1 cellular context compared by ENCODE assay signal in the genomic region with DNA sequence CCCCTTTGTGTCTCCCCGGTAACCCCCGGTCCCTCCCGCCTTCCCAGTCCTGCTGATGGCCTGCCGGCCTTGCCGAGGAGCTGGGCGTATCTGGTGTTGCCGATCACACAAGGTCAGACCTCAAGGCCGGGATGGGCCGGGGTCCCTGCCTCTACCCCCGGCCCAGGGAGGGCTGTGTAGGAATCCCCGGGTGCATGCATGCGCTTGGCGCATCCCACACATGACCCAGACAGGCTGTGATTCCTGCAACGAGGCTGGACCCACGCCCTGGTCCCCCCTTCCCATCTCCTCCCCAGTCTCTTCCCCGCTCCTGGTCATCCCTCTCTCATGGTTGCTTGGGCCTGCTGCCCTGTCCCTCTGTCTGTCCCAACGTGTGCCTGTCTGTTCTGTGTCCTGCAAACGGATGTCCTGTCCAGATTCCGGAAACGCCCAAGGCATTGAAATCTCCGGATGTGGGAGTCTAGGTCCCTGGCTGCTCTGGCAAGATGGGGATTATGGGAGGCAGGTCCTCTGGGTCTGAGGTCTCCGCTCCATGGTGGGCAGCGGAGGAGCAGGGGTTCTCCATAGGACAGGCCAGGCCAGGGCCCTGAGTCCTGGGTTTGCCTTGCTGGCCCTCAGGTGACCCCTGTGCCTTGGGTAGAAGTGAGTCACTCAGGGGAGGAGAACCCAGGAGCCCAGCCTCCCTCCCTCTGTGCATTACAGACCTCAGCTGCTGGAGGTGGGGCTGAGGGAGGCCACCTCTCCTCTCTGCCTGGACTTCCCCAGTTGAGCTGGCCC.
TF ChIP-seq lines count a peak whose summit lies in the region.

No MANE protein-coding gene starts in this region.

TF ChIP-seq in HepG2, 621 proteins besides CTCF, POLR2A, EP300 and RAD21 (continued from another document and continues in another):
- TF ChIP-seq, protein P1, sequence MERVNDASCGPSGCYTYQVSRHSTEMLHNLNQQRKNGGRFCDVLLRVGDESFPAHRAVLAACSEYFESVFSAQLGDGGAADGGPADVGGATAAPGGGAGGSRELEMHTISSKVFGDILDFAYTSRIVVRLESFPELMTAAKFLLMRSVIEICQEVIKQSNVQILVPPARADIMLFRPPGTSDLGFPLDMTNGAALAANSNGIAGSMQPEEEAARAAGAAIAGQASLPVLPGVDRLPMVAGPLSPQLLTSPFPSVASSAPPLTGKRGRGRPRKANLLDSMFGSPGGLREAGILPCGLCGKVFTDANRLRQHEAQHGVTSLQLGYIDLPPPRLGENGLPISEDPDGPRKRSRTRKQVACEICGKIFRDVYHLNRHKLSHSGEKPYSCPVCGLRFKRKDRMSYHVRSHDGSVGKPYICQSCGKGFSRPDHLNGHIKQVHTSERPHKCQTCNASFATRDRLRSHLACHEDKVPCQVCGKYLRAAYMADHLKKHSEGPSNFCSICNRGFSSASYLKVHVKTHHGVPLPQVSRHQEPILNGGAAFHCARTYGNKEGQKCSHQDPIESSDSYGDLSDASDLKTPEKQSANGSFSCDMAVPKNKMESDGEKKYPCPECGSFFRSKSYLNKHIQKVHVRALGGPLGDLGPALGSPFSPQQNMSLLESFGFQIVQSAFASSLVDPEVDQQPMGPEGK (CRISPR knock-in tag; IDR thresholded peaks at IDR 0.05) = peak; percentile 39; the same call in 1 of the 2 replicates
- TF ChIP-seq, protein P2, sequence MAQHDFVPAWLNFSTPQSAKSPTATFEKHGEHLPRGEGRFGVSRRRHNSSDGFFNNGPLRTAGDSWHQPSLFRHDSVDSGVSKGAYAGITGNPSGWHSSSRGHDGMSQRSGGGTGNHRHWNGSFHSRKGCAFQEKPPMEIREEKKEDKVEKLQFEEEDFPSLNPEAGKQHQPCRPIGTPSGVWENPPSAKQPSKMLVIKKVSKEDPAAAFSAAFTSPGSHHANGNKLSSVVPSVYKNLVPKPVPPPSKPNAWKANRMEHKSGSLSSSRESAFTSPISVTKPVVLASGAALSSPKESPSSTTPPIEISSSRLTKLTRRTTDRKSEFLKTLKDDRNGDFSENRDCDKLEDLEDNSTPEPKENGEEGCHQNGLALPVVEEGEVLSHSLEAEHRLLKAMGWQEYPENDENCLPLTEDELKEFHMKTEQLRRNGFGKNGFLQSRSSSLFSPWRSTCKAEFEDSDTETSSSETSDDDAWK (CRISPR knock-in tag; IDR thresholded peaks at IDR 0.05) = no peak
- TF ChIP-seq SCMH1 (CRISPR knock-in tag; IDR thresholded peaks at IDR 0.05; ENCODE audit: borderline replicate concordance) = no peak
- no peak for TF ChIP-seq CAMTA2 (CRISPR knock-in tag; IDR thresholded peaks at IDR 0.05; ENCODE audit: borderline replicate concordance)
- TF ChIP-seq ZNF292 (CRISPR knock-in tag; IDR thresholded peaks at IDR 0.05; ENCODE audit: borderline replicate concordance, low read depth) = peak; percentile 15; the same call in 1 of the 2 replicates
- TF ChIP-seq, protein P3, sequence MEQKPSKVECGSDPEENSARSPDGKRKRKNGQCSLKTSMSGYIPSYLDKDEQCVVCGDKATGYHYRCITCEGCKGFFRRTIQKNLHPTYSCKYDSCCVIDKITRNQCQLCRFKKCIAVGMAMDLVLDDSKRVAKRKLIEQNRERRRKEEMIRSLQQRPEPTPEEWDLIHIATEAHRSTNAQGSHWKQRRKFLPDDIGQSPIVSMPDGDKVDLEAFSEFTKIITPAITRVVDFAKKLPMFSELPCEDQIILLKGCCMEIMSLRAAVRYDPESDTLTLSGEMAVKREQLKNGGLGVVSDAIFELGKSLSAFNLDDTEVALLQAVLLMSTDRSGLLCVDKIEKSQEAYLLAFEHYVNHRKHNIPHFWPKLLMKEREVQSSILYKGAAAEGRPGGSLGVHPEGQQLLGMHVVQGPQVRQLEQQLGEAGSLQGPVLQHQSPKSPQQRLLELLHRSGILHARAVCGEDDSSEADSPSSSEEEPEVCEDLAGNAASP (CRISPR knock-in tag; IDR thresholded peaks at IDR 0.05; ENCODE audit: borderline replicate concordance) = peak; percentile 80; the same call in 1 of the 2 replicates
- no peak for TF ChIP-seq AHR (CRISPR knock-in tag; IDR thresholded peaks at IDR 0.05)
- TF ChIP-seq, protein P4, sequence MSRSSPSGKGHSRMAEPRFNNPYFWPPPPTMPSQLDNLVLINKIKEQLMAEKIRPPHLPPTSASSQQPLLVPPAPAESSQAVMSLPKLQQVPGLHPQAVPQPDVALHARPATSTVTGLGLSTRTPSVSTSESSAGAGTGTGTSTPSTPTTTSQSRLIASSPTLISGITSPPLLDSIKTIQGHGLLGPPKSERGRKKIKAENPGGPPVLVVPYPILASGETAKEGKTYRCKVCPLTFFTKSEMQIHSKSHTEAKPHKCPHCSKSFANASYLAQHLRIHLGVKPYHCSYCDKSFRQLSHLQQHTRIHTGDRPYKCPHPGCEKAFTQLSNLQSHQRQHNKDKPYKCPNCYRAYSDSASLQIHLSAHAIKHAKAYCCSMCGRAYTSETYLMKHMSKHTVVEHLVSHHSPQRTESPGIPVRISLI (CRISPR knock-in tag; IDR thresholded peaks at IDR 0.05; ENCODE audit: borderline replicate concordance) = no peak
- TF ChIP-seq JUNB (CRISPR knock-in tag; IDR thresholded peaks at IDR 0.05; ENCODE audit: borderline replicate concordance) = no peak
- no peak for TF ChIP-seq RFXAP (CRISPR knock-in tag; IDR thresholded peaks at IDR 0.05; ENCODE audit: borderline replicate concordance)
- TF ChIP-seq ZBTB38 (CRISPR knock-in tag; IDR thresholded peaks at IDR 0.05) = peak; percentile 55; the same call in 1 of the 2 replicates
- peak; percentile 67; the same call in 1 of the 2 replicates for TF ChIP-seq MTA1 (CRISPR knock-in tag; IDR thresholded peaks at IDR 0.05; ENCODE audit: borderline replicate concordance)
- 0 out of 2 replicates have a peak, but pooled peaks have one; percentile 39 for TF ChIP-seq JUND (CRISPR knock-in tag; IDR thresholded peaks at IDR 0.05)
- peak; percentile 90 for TF ChIP-seq RARA (CRISPR knock-in tag; IDR thresholded peaks at IDR 0.05)
- TF ChIP-seq SMAD9 (CRISPR knock-in tag; IDR thresholded peaks at IDR 0.05) = no peak
- no peak for TF ChIP-seq NFKBIZ (CRISPR knock-in tag; IDR thresholded peaks at IDR 0.05)
- peak; percentile 72; the same call in 1 of the 2 replicates for TF ChIP-seq GTF3A (CRISPR knock-in tag; conservative IDR thresholded peaks at IDR 0.05)
- TF ChIP-seq, protein P5, sequence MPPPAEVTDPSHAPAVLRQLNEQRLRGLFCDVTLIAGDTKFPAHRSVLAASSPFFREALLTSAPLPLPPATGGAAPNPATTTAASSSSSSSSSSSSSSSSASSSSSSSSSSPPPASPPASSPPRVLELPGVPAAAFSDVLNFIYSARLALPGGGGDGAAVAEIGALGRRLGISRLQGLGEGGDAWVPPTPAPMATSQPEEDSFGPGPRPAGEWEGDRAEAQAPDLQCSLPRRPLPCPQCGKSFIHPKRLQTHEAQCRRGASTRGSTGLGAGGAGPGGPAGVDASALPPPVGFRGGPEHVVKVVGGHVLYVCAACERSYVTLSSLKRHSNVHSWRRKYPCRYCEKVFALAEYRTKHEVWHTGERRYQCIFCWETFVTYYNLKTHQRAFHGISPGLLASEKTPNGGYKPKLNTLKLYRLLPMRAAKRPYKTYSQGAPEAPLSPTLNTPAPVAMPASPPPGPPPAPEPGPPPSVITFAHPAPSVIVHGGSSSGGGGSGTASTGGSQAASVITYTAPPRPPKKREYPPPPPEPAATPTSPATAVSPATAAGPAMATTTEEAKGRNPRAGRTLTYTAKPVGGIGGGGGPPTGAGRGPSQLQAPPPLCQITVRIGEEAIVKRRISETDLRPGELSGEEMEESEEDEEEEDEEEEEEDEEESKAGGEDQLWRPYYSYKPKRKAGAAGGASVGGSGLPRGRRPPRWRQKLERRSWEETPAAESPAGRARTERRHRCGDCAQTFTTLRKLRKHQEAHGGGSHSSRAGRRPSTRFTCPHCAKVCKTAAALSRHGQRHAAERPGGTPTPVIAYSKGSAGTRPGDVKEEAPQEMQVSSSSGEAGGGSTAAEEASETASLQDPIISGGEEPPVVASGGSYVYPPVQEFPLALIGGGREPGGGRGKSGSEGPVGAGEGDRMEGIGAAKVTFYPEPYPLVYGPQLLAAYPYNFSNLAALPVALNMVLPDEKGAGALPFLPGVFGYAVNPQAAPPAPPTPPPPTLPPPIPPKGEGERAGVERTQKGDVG (CRISPR knock-in tag; IDR thresholded peaks at IDR 0.05; ENCODE audit: borderline replicate concordance) = 0 out of 2 replicates have a peak, but pooled peaks have one; percentile 43
- TF ChIP-seq ZNF350 (CRISPR knock-in tag; IDR thresholded peaks at IDR 0.05; ENCODE audit: borderline replicate concordance, low read depth) = peak; percentile 37
- 0 out of 2 replicates have a peak, but pooled peaks have one; percentile 29 for TF ChIP-seq ZNF543 (CRISPR knock-in tag; IDR thresholded peaks at IDR 0.05)
- TF ChIP-seq ZNF441 (CRISPR knock-in tag; IDR thresholded peaks at IDR 0.05; ENCODE audit: borderline replicate concordance) = peak; percentile 42; the same call in 1 of the 2 replicates
- peak; percentile 19; the same call in 1 of the 2 replicates for TF ChIP-seq DPF2 (CRISPR knock-in tag; IDR thresholded peaks at IDR 0.05; ENCODE audit: borderline replicate concordance, low read depth)
- peak; percentile 39; the same call in 1 of the 2 replicates for TF ChIP-seq ZNF143 (CRISPR knock-in tag; IDR thresholded peaks at IDR 0.05)
- peak; percentile 80; the same call in 1 of the 2 replicates for TF ChIP-seq ETV5 (CRISPR knock-in tag; IDR thresholded peaks at IDR 0.05; ENCODE audit: borderline replicate concordance)
- peak; percentile 40; the same call in 1 of the 2 replicates for TF ChIP-seq FOSL1 (CRISPR knock-in tag; IDR thresholded peaks at IDR 0.05; ENCODE audit: borderline replicate concordance)
- peak; percentile 9; the same call in 1 of the 2 replicates for TF ChIP-seq ZNF121 (CRISPR knock-in tag; IDR thresholded peaks at IDR 0.05)
- TF ChIP-seq, protein P6, sequence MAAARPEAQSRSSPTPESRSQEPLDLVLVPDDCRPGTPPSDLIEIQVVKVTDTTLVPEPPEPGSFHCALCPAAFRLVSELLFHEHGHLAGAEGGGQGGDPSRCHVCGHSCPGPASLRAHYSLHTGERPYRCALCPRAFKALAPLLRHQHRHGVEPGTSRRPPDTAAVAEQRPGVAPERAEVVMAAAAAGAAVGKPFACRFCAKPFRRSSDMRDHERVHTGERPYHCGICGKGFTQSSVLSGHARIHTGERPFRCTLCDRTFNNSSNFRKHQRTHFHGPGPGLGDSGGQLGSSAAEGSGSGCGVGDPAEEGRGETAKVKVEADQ (CRISPR knock-in tag; IDR thresholded peaks at IDR 0.05; ENCODE audit: borderline replicate concordance) = 0 out of 2 replicates have a peak, but pooled peaks have one; percentile 55
- TF ChIP-seq, protein P7, sequence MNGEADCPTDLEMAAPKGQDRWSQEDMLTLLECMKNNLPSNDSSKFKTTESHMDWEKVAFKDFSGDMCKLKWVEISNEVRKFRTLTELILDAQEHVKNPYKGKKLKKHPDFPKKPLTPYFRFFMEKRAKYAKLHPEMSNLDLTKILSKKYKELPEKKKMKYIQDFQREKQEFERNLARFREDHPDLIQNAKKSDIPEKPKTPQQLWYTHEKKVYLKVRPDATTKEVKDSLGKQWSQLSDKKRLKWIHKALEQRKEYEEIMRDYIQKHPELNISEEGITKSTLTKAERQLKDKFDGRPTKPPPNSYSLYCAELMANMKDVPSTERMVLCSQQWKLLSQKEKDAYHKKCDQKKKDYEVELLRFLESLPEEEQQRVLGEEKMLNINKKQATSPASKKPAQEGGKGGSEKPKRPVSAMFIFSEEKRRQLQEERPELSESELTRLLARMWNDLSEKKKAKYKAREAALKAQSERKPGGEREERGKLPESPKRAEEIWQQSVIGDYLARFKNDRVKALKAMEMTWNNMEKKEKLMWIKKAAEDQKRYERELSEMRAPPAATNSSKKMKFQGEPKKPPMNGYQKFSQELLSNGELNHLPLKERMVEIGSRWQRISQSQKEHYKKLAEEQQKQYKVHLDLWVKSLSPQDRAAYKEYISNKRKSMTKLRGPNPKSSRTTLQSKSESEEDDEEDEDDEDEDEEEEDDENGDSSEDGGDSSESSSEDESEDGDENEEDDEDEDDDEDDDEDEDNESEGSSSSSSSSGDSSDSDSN (CRISPR knock-in tag; IDR thresholded peaks at IDR 0.05) = peak; percentile 40; the same call in 1 of the 2 replicates
- TF ChIP-seq, protein P8, sequence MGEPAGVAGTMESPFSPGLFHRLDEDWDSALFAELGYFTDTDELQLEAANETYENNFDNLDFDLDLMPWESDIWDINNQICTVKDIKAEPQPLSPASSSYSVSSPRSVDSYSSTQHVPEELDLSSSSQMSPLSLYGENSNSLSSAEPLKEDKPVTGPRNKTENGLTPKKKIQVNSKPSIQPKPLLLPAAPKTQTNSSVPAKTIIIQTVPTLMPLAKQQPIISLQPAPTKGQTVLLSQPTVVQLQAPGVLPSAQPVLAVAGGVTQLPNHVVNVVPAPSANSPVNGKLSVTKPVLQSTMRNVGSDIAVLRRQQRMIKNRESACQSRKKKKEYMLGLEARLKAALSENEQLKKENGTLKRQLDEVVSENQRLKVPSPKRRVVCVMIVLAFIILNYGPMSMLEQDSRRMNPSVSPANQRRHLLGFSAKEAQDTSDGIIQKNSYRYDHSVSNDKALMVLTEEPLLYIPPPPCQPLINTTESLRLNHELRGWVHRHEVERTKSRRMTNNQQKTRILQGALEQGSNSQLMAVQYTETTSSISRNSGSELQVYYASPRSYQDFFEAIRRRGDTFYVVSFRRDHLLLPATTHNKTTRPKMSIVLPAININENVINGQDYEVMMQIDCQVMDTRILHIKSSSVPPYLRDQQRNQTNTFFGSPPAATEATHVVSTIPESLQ (CRISPR knock-in tag; conservative IDR thresholded peaks at IDR 0.05) = no peak
- TF ChIP-seq KLF16 (CRISPR knock-in tag; IDR thresholded peaks at IDR 0.05) = no peak
- TF ChIP-seq ZNF468 (CRISPR knock-in tag; IDR thresholded peaks at IDR 0.05) = no peak
- TF ChIP-seq, protein P9, sequence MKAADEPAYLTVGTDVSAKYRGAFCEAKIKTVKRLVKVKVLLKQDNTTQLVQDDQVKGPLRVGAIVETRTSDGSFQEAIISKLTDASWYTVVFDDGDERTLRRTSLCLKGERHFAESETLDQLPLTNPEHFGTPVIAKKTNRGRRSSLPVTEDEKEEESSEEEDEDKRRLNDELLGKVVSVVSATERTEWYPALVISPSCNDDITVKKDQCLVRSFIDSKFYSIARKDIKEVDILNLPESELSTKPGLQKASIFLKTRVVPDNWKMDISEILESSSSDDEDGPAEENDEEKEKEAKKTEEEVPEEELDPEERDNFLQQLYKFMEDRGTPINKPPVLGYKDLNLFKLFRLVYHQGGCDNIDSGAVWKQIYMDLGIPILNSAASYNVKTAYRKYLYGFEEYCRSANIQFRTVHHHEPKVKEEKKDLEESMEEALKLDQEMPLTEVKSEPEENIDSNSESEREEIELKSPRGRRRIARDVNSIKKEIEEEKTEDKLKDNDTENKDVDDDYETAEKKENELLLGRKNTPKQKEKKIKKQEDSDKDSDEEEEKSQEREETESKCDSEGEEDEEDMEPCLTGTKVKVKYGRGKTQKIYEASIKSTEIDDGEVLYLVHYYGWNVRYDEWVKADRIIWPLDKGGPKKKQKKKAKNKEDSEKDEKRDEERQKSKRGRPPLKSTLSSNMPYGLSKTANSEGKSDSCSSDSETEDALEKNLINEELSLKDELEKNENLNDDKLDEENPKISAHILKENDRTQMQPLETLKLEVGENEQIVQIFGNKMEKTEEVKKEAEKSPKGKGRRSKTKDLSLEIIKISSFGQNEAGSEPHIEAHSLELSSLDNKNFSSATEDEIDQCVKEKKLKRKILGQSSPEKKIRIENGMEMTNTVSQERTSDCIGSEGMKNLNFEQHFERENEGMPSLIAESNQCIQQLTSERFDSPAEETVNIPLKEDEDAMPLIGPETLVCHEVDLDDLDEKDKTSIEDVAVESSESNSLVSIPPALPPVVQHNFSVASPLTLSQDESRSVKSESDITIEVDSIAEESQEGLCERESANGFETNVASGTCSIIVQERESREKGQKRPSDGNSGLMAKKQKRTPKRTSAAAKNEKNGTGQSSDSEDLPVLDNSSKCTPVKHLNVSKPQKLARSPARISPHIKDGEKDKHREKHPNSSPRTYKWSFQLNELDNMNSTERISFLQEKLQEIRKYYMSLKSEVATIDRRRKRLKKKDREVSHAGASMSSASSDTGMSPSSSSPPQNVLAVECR (CRISPR knock-in tag; IDR thresholded peaks at IDR 0.05; ENCODE audit: borderline replicate concordance) = no peak; the same call in 1 of the 2 replicates
- 0 out of 2 replicates have a peak, but pooled peaks have one; percentile 22 for TF ChIP-seq PCBP1 (IDR thresholded peaks at IDR 0.05; ENCODE audit: borderline replicate concordance, low read depth, low read length)
